ENCODE assay signal across 8 cellular contexts in genomic region chr2:33476100-33476792, GRCh38. TPM values are rescaled to one million over a fixed set of nuclear protein-coding genes. Genes with fewer than 3 reads are reported as not detected.
DNase-seq lines count a peak whose midpoint lies in the region; ATAC-seq and TF ChIP-seq lines count a peak whose summit lies in the region.

Gene RASGRP3 (plus strand): TSS chr2:33476649. CDS start chr2:33515137, 38,488 bp downstream.

- peak within 1 kb of the TSS; percentile 98 to 99 for H3K27ac Mint-ChIP-seq in T-cell

- TF ChIP-seq POLR2A in adrenal gland (IDR thresholded peaks at IDR 0.05) (peak; percentile 28 to 67), upper lobe of left lung (IDR thresholded peaks at IDR 0.05) (peak in 2 of 4 donors; percentile 19 to 70)

- H3K9me3 ChIP-seq in adrenal gland (replicated peaks in 1 of 3) (no peaks in the 10 kb centered on the region), upper lobe of left lung (no peaks in the 10 kb centered on the region)

- CTCF ChIA-PET in T-cell (lab: Charles Lee): interaction anchor here (0.6 to 3.0 kb wide), 17 partner anchors 9 to 619 kb away, joined by 3 to 39 read pairs (median 4); partner anchors contain the start of gene FAM98A (in 2 of the 2)

- H3K27me3 ChIP-seq in adrenal gland (no peaks in the 10 kb centered on the region), upper lobe of left lung (no peaks in the 10 kb centered on the region)

- H3K4me1 ChIP-seq in adrenal gland (replicated peaks in 1 of 2) (peaks cover 6 to 15% of the 10 kb centered on the region in 2 donors), upper lobe of left lung (peaks cover 14 to 31% (median 19%) of the 10 kb centered on the region in 4 donors)

- WGBS in adrenal gland, 4 donors: 0 to 1% (median 0%) methylated on average over 15 to 18 of the region's 18 CpGs
- whole genome bisulfite sequencing in upper lobe of left lung, 2 donors: 1 to 2% methylated on average over 8 to 18 of the region's 18 CpGs

- H3K27me3 Mint-ChIP-seq in T-cell: no peaks in the 10 kb centered on the region

- H3K4me3 ChIP-seq in LNCaP clone FGC (ENCODE audit: low read depth, low read length) (peak within 1 kb of the TSS; percentile 55), adrenal gland (peak within 1 kb of the TSS; percentile 1 to 85 (median 57)), upper lobe of left lung (peak within 1 kb of the TSS; percentile 56 to 70 (median 62))

- DNase-seq in GF-D8 (lab: John Stamatoyannopoulos, UW): peak; percentile 39
- peak; percentile 67 for DNase-seq in H4 (ENCODE audit: low spot score)
- DNase-seq in LNCaP clone FGC (ENCODE audit: low read depth): peak; percentile 35
- DNase-seq in T-cell: peak; percentile 41 to 74 (median 54)
- peak; percentile 72 to 93 (median 85) for DNase-seq in adrenal gland
- peak; percentile 88 for DNase-seq in left cardiac atrium
- peak; percentile 93 for DNase-seq in posterior vena cava (ENCODE audit: low spot score)
- DNase-seq in upper lobe of left lung: peak; percentile 66 to 86

- peak within 1 kb of the TSS; percentile 89 to 96 (median 95) for H3K4me3 Mint-ChIP-seq in T-cell

- intact Hi-C loops in adrenal gland (cut with DNase I): loop anchor here in 1 of 2 donors (10.0 kb wide), 1 partner anchor 109 kb away; no protein-coding TSS in a partner anchor
- intact Hi-C loops in left cardiac atrium (cut with DNase I): loop anchor here in 1 of 2 donors (5.0 to 10.0 kb wide), 2 partner anchors 59 to 111 kb away; no protein-coding TSS in a partner anchor
- intact Hi-C loops in posterior vena cava (cut with DNase I): loop anchor here (10.0 kb wide), 1 partner anchor 109 kb away; no protein-coding TSS in a partner anchor

- no peaks in the 10 kb centered on the region for H3K36me3 Mint-ChIP-seq in T-cell

- POLR2A ChIA-PET in T-cell (lab: Charles Lee): interaction anchor here in 1 of 2 donors (0.6 to 1.0 kb wide), 5 partner anchors 17 to 1092 kb away, joined by 4 to 6 read pairs (median 4); partner anchors contain the start of gene FAM98A

- peak; percentile 76 to 79 (median 78) for ATAC-seq in T-cell (replicated peaks in 1 of 4)
- ATAC-seq in left cardiac atrium: peak; percentile 85 to 88
- ATAC-seq in upper lobe of left lung (ENCODE audit: low FRiP score in 2 of 2): peak; percentile 86 to 88

- H3K4me1 Mint-ChIP-seq in T-cell: peaks cover 36 to 53% (median 45%) of the 10 kb centered on the region in 3 donors

- H3K27ac ChIP-seq in adrenal gland (peak within 1 kb of the TSS; percentile 2 to 91 (median 77)), upper lobe of left lung (peak within 1 kb of the TSS; percentile 87 to 93 (median 90))

- TF ChIP-seq CTCF in LNCaP clone FGC (IDR thresholded peaks at IDR 0.05; ENCODE audit: control insufficient read depth, extremely low read depth, insufficient read depth) (no peak), adrenal gland (IDR thresholded peaks at IDR 0.05) (no peak), upper lobe of left lung (IDR thresholded peaks at IDR 0.05) (no peak)

- H3K36me3 ChIP-seq in adrenal gland (replicated peaks in 1 of 2) (no peaks in the 10 kb centered on the region), upper lobe of left lung (no peaks in the 10 kb centered on the region)

- peak in 1 of 4 donors; percentile 37 for TF ChIP-seq EP300 in upper lobe of left lung (IDR thresholded peaks at IDR 0.05)

- no peaks in the 10 kb centered on the region for H3K9me3 Mint-ChIP-seq in T-cell

RNA-seq across cellular contexts. Expression of gene RASGRP3, which starts in this region (rescaled TPM):
- total RNA-seq in H4 (2014; rRNA removed; shearing (Covaris generic)): 3.2 and 6.3 TPM in 2 replicates
- total RNA-seq in T-cell (1 to 10 TPM; 2.7 to 7.0 (median 4.4) TPM), adrenal gland (10 to 100 TPM in 6 of 8 donors, 1 to 10 TPM in 2; 3.3 to 23.8 (median 11.0) TPM), left cardiac atrium (10 to 100 TPM; 39.9 to 53.7 TPM), posterior vena cava (10 to 100 TPM; 10.9 to 13.8 TPM), upper lobe of left lung (10 to 100 TPM in 5 of 6 donors, 1 to 10 TPM in 1; 7.0 to 34.6 (median 14.1) TPM)
- polyA plus RNA-seq in adrenal gland: 1 to 10 TPM; 2.5 to 8.2 (median 4.8) TPM

Comparison
In these comparisons a context has a peak if more than half of its experiments do, and no peak if none do; other contexts are left out.
1. Peak in every context shown above with its lines: DNase-seq, ATAC-seq, H3K4me3 ChIP-seq and H3K27ac ChIP-seq.
2. DNase-seq: peak in every context shown above with its lines; median percentile 93 in posterior vena cava; 88 in left cardiac atrium; 85 in adrenal gland; 76 in upper lobe of left lung; 67 in H4; 54 in T-cell; 39 in GF-D8; 35 in LNCaP clone FGC.